Comparison of ENCODE assay signal across 8 cellular contexts in the genomic region with DNA sequence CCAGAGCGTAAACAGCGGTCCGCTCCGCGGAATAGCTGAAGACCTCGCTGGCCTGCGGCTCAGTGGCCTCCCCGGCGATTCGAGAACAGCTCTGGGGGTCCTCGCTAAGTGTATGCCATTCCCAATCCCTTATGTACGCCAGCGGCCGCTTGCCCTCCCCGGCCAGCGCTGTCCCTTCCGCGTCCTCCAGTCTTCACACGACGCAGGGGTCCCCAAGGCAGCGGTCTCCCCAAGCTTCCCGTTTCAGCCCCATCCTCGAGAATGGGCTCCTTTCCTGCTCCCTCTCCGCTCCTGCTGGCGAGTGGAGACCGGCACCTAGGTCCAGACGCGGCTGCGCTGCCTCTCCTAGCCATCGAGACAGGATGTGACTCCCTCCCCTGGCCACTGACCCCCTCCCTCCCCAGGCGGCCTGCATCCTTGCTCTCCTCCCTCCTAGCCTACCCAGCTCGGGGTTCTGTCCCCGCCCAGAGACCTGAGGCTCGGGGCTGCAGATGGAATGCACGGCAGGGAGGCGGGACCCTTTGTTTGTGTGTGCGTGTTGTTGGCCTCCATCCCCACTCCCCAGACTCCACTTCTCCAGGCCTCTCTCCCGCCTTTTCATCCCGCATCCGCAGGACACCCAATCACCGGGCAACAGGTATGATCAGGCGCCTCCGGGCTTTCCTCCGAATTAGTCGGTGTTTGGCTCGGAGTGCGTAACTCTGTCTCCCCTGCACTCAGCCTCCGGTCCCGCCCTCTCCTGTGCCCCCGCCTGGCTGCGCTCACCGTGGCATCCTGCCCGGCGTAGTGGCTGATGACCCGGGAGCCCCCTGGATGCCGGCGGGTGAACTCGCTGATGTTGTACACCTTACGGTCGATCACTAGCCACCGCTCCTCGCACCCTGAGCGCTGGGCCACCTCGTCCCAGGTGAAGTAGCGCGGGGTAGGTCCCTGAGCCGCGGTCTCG. TPM values are rescaled to one million over a fixed set of nuclear protein-coding genes. Genes with fewer than 3 reads are reported as not detected.
DNase-seq lines count a peak whose midpoint lies in the region; ATAC-seq and FAIRE-seq lines count a peak whose summit lies in the region.

No MANE protein-coding gene starts in this region.

- H3K27me3 ChIP-seq in aorta (ENCODE audit: control insufficient read depth in 1 of 2, insufficient read depth in 2 of 2, low read length in 1 of 2) = no peaks in the 10 kb centered on the region

- H3K4me3 ChIP-seq in aorta (ENCODE audit: low read length in 2 of 2) = peak overlapping the region; percentile 8 to 60

- peaks cover 0 to 2% of the 10 kb centered on the region in 2 donors for H3K36me3 ChIP-seq in aorta (ENCODE audit: control insufficient read depth in 1 of 2, insufficient read depth in 2 of 2, low read length in 1 of 2)

- ATAC-seq in GM19455 (IDR thresholded peaks at IDR 0.05; ENCODE audit: unreplicated experiment) (peak; percentile 32), aorta (ENCODE audit: low FRiP score) (peak; percentile 70)

- H3K27ac Mint-ChIP-seq in activated naive CD4-positive, alpha-beta T cell treated with anti-CD3 and anti-CD28 coated beads, Interleukin-2, amount 50 U/mL, for 24 hours = peak overlapping the region; percentile 59

- no peaks in the 10 kb centered on the region for H3K9me3 Mint-ChIP-seq in activated naive CD4-positive, alpha-beta T cell treated with anti-CD3 and anti-CD28 coated beads, Interleukin-2, amount 50 U/mL, for 24 hours

- H3K4me3 Mint-ChIP-seq in activated naive CD4-positive, alpha-beta T cell treated with anti-CD3 and anti-CD28 coated beads, Interleukin-2, amount 50 U/mL, for 24 hours = peak overlapping the region; percentile 91

- WGBS in aorta, 2 donors = 0% methylated on average over 68 to 69 of the region's 69 CpGs

- DNase-seq in COR-L47 (lab: John Stamatoyannopoulos, UW) = peak; percentile 86
- peak; percentile 82 for DNase-seq in HT1080 (ENCODE audit: low read depth)
- DNase-seq in RCC 7860 (ENCODE audit: low spot score) = peak; percentile 73
- DNase-seq in glomerular visceral epithelial cell (ENCODE audit: extremely low spot score) = peak; percentile 81
- peak in 48 of 56 donors; percentile 24 to 82 (median 68) for DNase-seq in nucleus accumbens (lab: John Stamatoyannopoulos, UW)
- DNase-seq in aorta = peak; percentile 87 to 91

- no peak for FAIRE-seq in RCC 7860 (lab: Jason Lieb, UNC)

- H3K9me3 ChIP-seq in aorta (ENCODE audit: control insufficient read depth, low read length) = no peaks in the 10 kb centered on the region

- H3K36me3 Mint-ChIP-seq in activated naive CD4-positive, alpha-beta T cell treated with anti-CD3 and anti-CD28 coated beads, Interleukin-2, amount 50 U/mL, for 24 hours = no peaks in the 10 kb centered on the region

- H3K4me1 Mint-ChIP-seq in activated naive CD4-positive, alpha-beta T cell treated with anti-CD3 and anti-CD28 coated beads, Interleukin-2, amount 50 U/mL, for 24 hours = peaks cover 16% of the 10 kb centered on the region

- H3K27me3 Mint-ChIP-seq in activated naive CD4-positive, alpha-beta T cell treated with anti-CD3 and anti-CD28 coated beads, Interleukin-2, amount 50 U/mL, for 24 hours = peaks cover 21% of the 10 kb centered on the region

- intact Hi-C loops in aorta (cut with DNase I) = loop anchor here (5.0 to 10.0 kb wide), 2 partner anchors 149 to 151 kb away; a partner anchor contains a TSS

- H3K27ac ChIP-seq in aorta (ENCODE audit: low read depth in 1 of 2, low read length in 2 of 2) = peak overlapping the region; percentile 84 to 92

- H3K4me1 ChIP-seq in aorta (ENCODE audit: control insufficient read depth in 1 of 2, insufficient read depth in 2 of 2, low read length in 2 of 2) = no peaks in the 10 kb centered on the region

RNA-seq across cellular contexts. Expression of a gene that starts 0.7 kb away (rescaled TPM):
- 103 and 108 TPM in 2 replicates for total RNA-seq in HT1080 (2014; rRNA removed; shearing (Covaris generic))
- 56.1 and 63.9 TPM in 2 replicates for polyA plus RNA-seq in HT1080 (2015; cell fraction: cytosol; rRNA removed)
- 66.5 and 71.3 TPM in 2 replicates for polyA plus RNA-seq in HT1080 (2015; cell fraction: nucleus; rRNA removed)
- total RNA-seq in aorta = 10 to 100 TPM; 50.4 to 61.1 TPM
- polyA plus RNA-seq in aorta = 10 to 100 TPM; 11.8 to 13.7 TPM

RNA-seq across cellular contexts. Expression of a gene that starts 12.0 kb away (rescaled TPM):
- 105 and 125 TPM in 2 replicates for total RNA-seq in HT1080 (2014; rRNA removed; shearing (Covaris generic))
- 66.8 and 76.0 TPM in 2 replicates for polyA plus RNA-seq in HT1080 (2015; cell fraction: cytosol; rRNA removed)
- 118 and 122 TPM in 2 replicates for polyA plus RNA-seq in HT1080 (2015; cell fraction: nucleus; rRNA removed)
- 100 to 1,000 TPM in 1 of 2 donors, 10 to 100 TPM in 1; 89.7 to 167 TPM for total RNA-seq in aorta
- 10 to 100 TPM; 38.2 to 71.4 TPM for polyA plus RNA-seq in aorta

RNA-seq across cellular contexts. Expression of a gene that starts 23.4 kb away (rescaled TPM):
- total RNA-seq in HT1080 (2014; rRNA removed; shearing (Covaris generic)) = 251 and 261 TPM in 2 replicates
- 106 and 119 TPM in 2 replicates for polyA plus RNA-seq in HT1080 (2015; cell fraction: cytosol; rRNA removed)
- 111 and 133 TPM in 2 replicates for polyA plus RNA-seq in HT1080 (2015; cell fraction: nucleus; rRNA removed)
- 1 to 10 TPM; 5.5 to 6.9 TPM for total RNA-seq in aorta
- polyA plus RNA-seq in aorta = 1 to 10 TPM; 3.5 to 4.9 TPM

RNA-seq across cellular contexts. Expression of a gene that starts 23.7 kb away (rescaled TPM):
- total RNA-seq in HT1080 (2014; rRNA removed; shearing (Covaris generic)) = 178 and 184 TPM in 2 replicates
- 183 and 205 TPM in 2 replicates for polyA plus RNA-seq in HT1080 (2015; cell fraction: cytosol; rRNA removed)
- polyA plus RNA-seq in HT1080 (2015; cell fraction: nucleus; rRNA removed) = 50.4 and 65.2 TPM in 2 replicates
- total RNA-seq in aorta = 10 to 100 TPM; 73.2 to 84.1 TPM
- polyA plus RNA-seq in aorta = 100 to 1,000 TPM; 189 to 213 TPM

Comparison
In these comparisons a context has a peak if more than half of its experiments do, and no peak if none do; other contexts are left out.
1. Peak in every context shown above with its lines: DNase-seq, ATAC-seq, H3K4me3 ChIP-seq and H3K27ac ChIP-seq.
2. RNA of a gene that starts 23.4 kb away (total RNA-seq): 251 to 261 TPM in HT1080; 5.5 to 6.9 TPM in aorta; every median in the first group is over 10 times any median in the second.